Comparison of ENCODE assay signal across 9 cellular contexts in the genomic region with DNA sequence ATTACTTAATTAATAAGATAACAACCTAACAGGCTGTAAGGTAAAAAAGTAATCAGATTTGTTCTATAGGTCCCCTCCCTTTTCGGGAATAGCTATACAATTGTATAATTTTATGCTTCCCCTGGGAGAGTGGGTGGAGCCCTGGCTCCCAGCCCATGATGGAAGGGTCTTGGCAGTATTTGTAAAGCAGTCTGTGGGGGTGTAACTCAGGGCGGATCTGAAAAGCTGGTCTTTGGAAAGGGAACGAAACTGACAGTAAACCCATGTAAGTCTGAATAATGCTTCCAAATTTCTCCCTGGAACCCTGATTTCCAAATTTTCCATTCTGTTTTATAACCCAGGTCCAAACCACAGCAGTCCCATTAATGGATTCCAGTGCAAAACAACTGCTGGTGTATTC.
DNase-seq lines count a peak whose midpoint lies in the region; ATAC-seq and TF ChIP-seq lines count a peak whose summit lies in the region.
"Had no signal": no experiment of that assay in that cellular context is flagged by ENCODE, and none has a peak within 500 bp of the region (broad histone marks: within the 10 kb centered on the region; RNA-seq: fewer than 3 reads in every experiment).

No MANE protein-coding gene starts in this region.

- peaks cover 0 to under 1% (median 0%) of the 10 kb centered on the region in 3 donors for H3K36me3 Mint-ChIP-seq in CD8-positive, alpha-beta memory T cell
- peaks cover 8% of the 10 kb centered on the region for H3K36me3 Mint-ChIP-seq in activated CD8-positive, alpha-beta T cell treated with anti-CD3 and anti-CD28 coated beads, Interleukin-2, amount 10 ng/mL, durations not matched to agents 7 days and 5 days (ENCODE audit: low read depth)
- peaks cover 0 to 5% (median 0%) of the 10 kb centered on the region in 3 donors for H3K36me3 Mint-ChIP-seq in naive thymus-derived CD8-positive, alpha-beta T cell

- no peaks in the 10 kb centered on the region for H3K9me3 Mint-ChIP-seq in CD8-positive, alpha-beta memory T cell
- H3K9me3 Mint-ChIP-seq in activated CD8-positive, alpha-beta T cell treated with anti-CD3 and anti-CD28 coated beads, Interleukin-2, amount 10 ng/mL, durations not matched to agents 7 days and 5 days (ENCODE audit: insufficient read depth), result no peaks in the 10 kb centered on the region
- no peaks in the 10 kb centered on the region for H3K9me3 Mint-ChIP-seq in naive thymus-derived CD8-positive, alpha-beta T cell

- H3K27me3 ChIP-seq in CD8-positive, alpha-beta memory T cell (ENCODE audit: insufficient read depth, low read length, poor library complexity, severe bottlenecking), result no peaks in the 10 kb centered on the region

- no peaks in the 10 kb centered on the region for H3K4me1 ChIP-seq in CD8-positive, alpha-beta memory T cell (ENCODE audit: insufficient read depth, low read length)
- peaks cover 12% of the 10 kb centered on the region for H3K4me1 ChIP-seq in HEK293 (ENCODE audit: control insufficient read depth, insufficient read depth, low read length)

- TF ChIP-seq CTCF in HEK293 (tag by site-specific recombination; IDR thresholded peaks at IDR 0.05), result no peak

- no peak for DNase-seq in CD8-positive, alpha-beta memory T cell
- no peak for DNase-seq in activated CD8-positive, alpha-beta T cell treated with anti-CD3 and anti-CD28 coated beads, Interleukin-2, amount 10 ng/mL, durations not matched to agents 7 days and 5 days
- no peak for DNase-seq in naive thymus-derived CD8-positive, alpha-beta T cell
- DNase-seq in NCI-H2196 treated with DMSO at 0.1 percent for 48 hours (lab: John Stamatoyannopoulos, UW; ENCODE audit: unreplicated experiment) (no peak), DMS153 treated with DMSO at 0.1 percent for 48 hours (lab: John Stamatoyannopoulos, UW; ENCODE audit: unreplicated experiment) (no peak)
- DNase-seq: stimulated activated naive CD8-positive, alpha-beta T cell treated with anti-CD3 and anti-CD28 coated beads, Interleukin-15, Interleukin-2, amounts not matched to agents 100 U/mL and 50 U/mL, for 24 hours had no signal

- H3K4me1 Mint-ChIP-seq in CD8-positive, alpha-beta memory T cell, result no peaks in the 10 kb centered on the region
- no peaks in the 10 kb centered on the region for H3K4me1 Mint-ChIP-seq in activated CD8-positive, alpha-beta T cell treated with anti-CD3 and anti-CD28 coated beads, Interleukin-2, amount 10 ng/mL, durations not matched to agents 7 days and 5 days (ENCODE audit: low read depth)
- peaks cover 0 to 90% (median 0%) of the 10 kb centered on the region in 4 donors for H3K4me1 Mint-ChIP-seq in naive thymus-derived CD8-positive, alpha-beta T cell

- H3K36me3 ChIP-seq in CD8-positive, alpha-beta memory T cell (ENCODE audit: insufficient read depth, low read length), result no peaks in the 10 kb centered on the region
- H3K36me3 ChIP-seq in HEK293 (ENCODE audit: control insufficient read depth in 2 of 2, insufficient read depth in 1 of 2, low read length in 2 of 2), result no peaks in the 10 kb centered on the region

- CTCF ChIA-PET in CD8-positive, alpha-beta memory T cell (lab: Charles Lee), result no interaction called here
- CTCF ChIA-PET in HEK293 (lab: Yijun Ruan, JAX), result interaction anchor here (0.5 to 2.0 kb wide), 6 partner anchors 17 to 278 kb away, joined by 3 to 8 read pairs (median 6); no protein-coding TSS in a partner anchor
- CTCF ChIA-PET in activated CD8-positive, alpha-beta T cell treated with anti-CD3 and anti-CD28 coated beads, Interleukin-2, amount 10 ng/mL, durations not matched to agents 7 days and 5 days (lab: Charles Lee), result no interaction called here

- POLR2A ChIA-PET in CD8-positive, alpha-beta memory T cell (lab: Charles Lee), result no interaction called here
- POLR2A ChIA-PET in HEK293 (lab: Yijun Ruan, JAX), result no interaction called here
- POLR2A ChIA-PET in activated CD8-positive, alpha-beta T cell treated with anti-CD3 and anti-CD28 coated beads, Interleukin-2, amount 10 ng/mL, durations not matched to agents 7 days and 5 days (lab: Charles Lee), result no interaction called here
- POLR2A ChIA-PET in naive thymus-derived CD8-positive, alpha-beta T cell (lab: Charles Lee), result no interaction called here

- ATAC-seq in activated CD8-positive, alpha-beta T cell treated with anti-CD3 and anti-CD28 coated beads, Interleukin-2, amount 10 ng/mL, durations not matched to agents 7 days and 5 days, result no peak
- ATAC-seq in naive thymus-derived CD8-positive, alpha-beta T cell, result no peak
- ATAC-seq in HG03108 (IDR thresholded peaks at IDR 0.05; ENCODE audit: unreplicated experiment), result no peak
- ATAC-seq: stimulated activated naive CD8-positive, alpha-beta T cell treated with anti-CD3 and anti-CD28 coated beads, Interleukin-15, Interleukin-2, amounts not matched to agents 100 U/mL and 50 U/mL, for 24 hours had no signal

- H3K4me3 Mint-ChIP-seq in CD8-positive, alpha-beta memory T cell, result peak overlapping the region in 4 of 7 donors; percentile 28 to 70 (median 54)
- H3K4me3 Mint-ChIP-seq in activated CD8-positive, alpha-beta T cell treated with anti-CD3 and anti-CD28 coated beads, Interleukin-2, amount 10 ng/mL, durations not matched to agents 7 days and 5 days, result peak overlapping the region; percentile 63
- H3K4me3 Mint-ChIP-seq in naive thymus-derived CD8-positive, alpha-beta T cell, result peak overlapping the region in 6 of 10 donors; percentile 20 to 84 (median 54)

- no peak overlapping the region for H3K27ac ChIP-seq in CD8-positive, alpha-beta memory T cell (ENCODE audit: low read depth, low read length)
- H3K27ac ChIP-seq in HEK293 (ENCODE audit: extremely low read depth, low read depth, low read length), result no peak overlapping the region; the same call in 1 of the 2 replicates
- H3K27ac ChIP-seq: KMS-11 had no signal

- H3K4me3 ChIP-seq in CD8-positive, alpha-beta memory T cell (ENCODE audit: low read length), result no peak overlapping the region
- H3K4me3 ChIP-seq in HEK293 (ENCODE audit: low read depth, low read length), result no peak overlapping the region

- H3K27ac Mint-ChIP-seq in CD8-positive, alpha-beta memory T cell, result no peak overlapping the region
- no peak overlapping the region for H3K27ac Mint-ChIP-seq in activated CD8-positive, alpha-beta T cell treated with anti-CD3 and anti-CD28 coated beads, Interleukin-2, amount 10 ng/mL, durations not matched to agents 7 days and 5 days
- peak overlapping the region in 2 of 10 donors; percentile 7 to 91 for H3K27ac Mint-ChIP-seq in naive thymus-derived CD8-positive, alpha-beta T cell

- H3K27me3 Mint-ChIP-seq in CD8-positive, alpha-beta memory T cell, result no peaks in the 10 kb centered on the region
- H3K27me3 Mint-ChIP-seq in activated CD8-positive, alpha-beta T cell treated with anti-CD3 and anti-CD28 coated beads, Interleukin-2, amount 10 ng/mL, durations not matched to agents 7 days and 5 days (ENCODE audit: low read depth), result no peaks in the 10 kb centered on the region
- no peaks in the 10 kb centered on the region for H3K27me3 Mint-ChIP-seq in naive thymus-derived CD8-positive, alpha-beta T cell

- no peaks in the 10 kb centered on the region for H3K9me3 ChIP-seq in CD8-positive, alpha-beta memory T cell (ENCODE audit: low read length)
- H3K9me3 ChIP-seq in HEK293 (ENCODE audit: control insufficient read depth, insufficient read depth, low read depth, low read length), result no peaks in the 10 kb centered on the region

TF ChIP-seq in HEK293, 187 proteins besides CTCF, POLR2A, EP300 and RAD21 (continues in another document):
- TF ChIP-seq WT1 (tag by site-specific recombination; IDR thresholded peaks at IDR 0.05) (0 out of 2 replicates have a peak, but pooled peaks have one; percentile 28), ZNF624 (tag by site-specific recombination; IDR thresholded peaks at IDR 0.05) (no peak), ZNF341 (tag by site-specific recombination; IDR thresholded peaks at IDR 0.05; ENCODE audit: low read depth) (peak; percentile 41), RBAK (tag by site-specific recombination; IDR thresholded peaks at IDR 0.05) (no peak), GLIS1 (tag by site-specific recombination; IDR thresholded peaks at IDR 0.05) (0 out of 2 replicates have a peak, but pooled peaks have one; percentile 12), ZNF626 (tag by site-specific recombination; IDR thresholded peaks at IDR 0.05) (no peak), KLF10 (tag by site-specific recombination; IDR thresholded peaks at IDR 0.05) (0 out of 2 replicates have a peak, but pooled peaks have one; percentile 22), IKZF3 (tag by site-specific recombination; IDR thresholded peaks at IDR 0.05) (0 out of 2 replicates have a peak, but pooled peaks have one; percentile 10), ZNF155 (tag by site-specific recombination; IDR thresholded peaks at IDR 0.05) (no peak), ZNF558 (tag by site-specific recombination; IDR thresholded peaks at IDR 0.05) (no peak), MEIS1 (CRISPR knock-in tag; IDR thresholded peaks at IDR 0.05; ENCODE audit: borderline replicate concordance) (no peak), ZNF654 (tag by site-specific recombination; IDR thresholded peaks at IDR 0.05; ENCODE audit: low read depth) (no peak), KLF1 (tag by site-specific recombination; IDR thresholded peaks at IDR 0.05) (peak; percentile 66), ZNF664 (tag by site-specific recombination; IDR thresholded peaks at IDR 0.05) (0 out of 2 replicates have a peak, but pooled peaks have one; percentile 16), KLF7 (tag by site-specific recombination; IDR thresholded peaks at IDR 0.05; ENCODE audit: borderline replicate concordance) (no peak)
- TF ChIP-seq, protein P1, sequence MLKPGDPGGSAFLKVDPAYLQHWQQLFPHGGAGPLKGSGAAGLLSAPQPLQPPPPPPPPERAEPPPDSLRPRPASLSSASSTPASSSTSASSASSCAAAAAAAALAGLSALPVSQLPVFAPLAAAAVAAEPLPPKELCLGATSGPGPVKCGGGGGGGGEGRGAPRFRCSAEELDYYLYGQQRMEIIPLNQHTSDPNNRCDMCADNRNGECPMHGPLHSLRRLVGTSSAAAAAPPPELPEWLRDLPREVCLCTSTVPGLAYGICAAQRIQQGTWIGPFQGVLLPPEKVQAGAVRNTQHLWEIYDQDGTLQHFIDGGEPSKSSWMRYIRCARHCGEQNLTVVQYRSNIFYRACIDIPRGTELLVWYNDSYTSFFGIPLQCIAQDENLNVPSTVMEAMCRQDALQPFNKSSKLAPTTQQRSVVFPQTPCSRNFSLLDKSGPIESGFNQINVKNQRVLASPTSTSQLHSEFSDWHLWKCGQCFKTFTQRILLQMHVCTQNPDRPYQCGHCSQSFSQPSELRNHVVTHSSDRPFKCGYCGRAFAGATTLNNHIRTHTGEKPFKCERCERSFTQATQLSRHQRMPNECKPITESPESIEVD (tag by site-specific recombination; IDR thresholded peaks at IDR 0.05), result peak; percentile 30; the same call in 1 of the 2 replicates
